Comparison of ENCODE assay signal across 8 cellular contexts in genomic region chr15:101167791-101168462, GRCh38.
DNase-seq lines count a peak whose midpoint lies in the region; ATAC-seq and TF ChIP-seq lines count a peak whose summit lies in the region.

No MANE protein-coding gene starts in this region.

- peaks cover 20% of the 10 kb centered on the region for H3K4me1 ChIP-seq in CD4-positive, alpha-beta memory T cell (ENCODE audit: insufficient read depth, low read length)

- H3K36me3 Mint-ChIP-seq in CD4-positive, alpha-beta memory T cell: peaks cover 15 to 16% of the 10 kb centered on the region in 2 donors

- POLR2A ChIA-PET in CD4-positive, alpha-beta memory T cell (lab: Charles Lee; ENCODE audit: partially characterized antibody): interaction anchor here (1.0 to 1.1 kb wide), 3 partner anchors 42 to 84 kb away, joined by 3 to 4 read pairs (median 3); partner anchors contain the start of gene CHSY1

- TF ChIP-seq CTCF in VCaP (conservative IDR thresholded peaks at IDR 0.05) (no peak), cardiac fibroblast (IDR thresholded peaks at IDR 0.05; ENCODE audit: low read depth, low read length) (no peak)

- H3K4me1 Mint-ChIP-seq in CD4-positive, alpha-beta memory T cell: peaks cover 11 to 28% (median 19%) of the 10 kb centered on the region in 4 donors

- no peak overlapping the region for H3K27ac ChIP-seq in CD4-positive, alpha-beta memory T cell (ENCODE audit: low read depth, low read length)
- peak overlapping the region; percentile 79 for H3K27ac ChIP-seq in VCaP

- H3K4me3 ChIP-seq in CD4-positive, alpha-beta memory T cell (ENCODE audit: low read length in 2 of 2): no peak overlapping the region
- H3K4me3 ChIP-seq in cardiac fibroblast (replicated peaks in 1 of 2; ENCODE audit: low read depth in 2 of 2, low read length in 2 of 2): no peak overlapping the region

- H3K27me3 Mint-ChIP-seq in CD4-positive, alpha-beta memory T cell: no peaks in the 10 kb centered on the region

- peaks cover 0 to 16% of the 10 kb centered on the region in 2 donors for H3K9me3 ChIP-seq in CD4-positive, alpha-beta memory T cell (ENCODE audit: control insufficient read depth in 1 of 2, low read length in 2 of 2)

- intact Hi-C loops in CD4-positive, alpha-beta memory T cell (cut with micrococcal nuclease): no loop called here

- peak; percentile 5 to 74 (median 18) for DNase-seq in CD4-positive, alpha-beta memory T cell
- DNase-seq in cardiac fibroblast (ENCODE audit: low read depth in 2 of 2) (peak; percentile 92 to 96), lung microvascular endothelial cell (ENCODE audit: low read depth in 2 of 2) (peak; percentile 66 to 87)
- peak; percentile 34 to 44 for DNase-seq in stimulated activated CD8-positive, alpha-beta memory T cell treated with anti-CD3 and anti-CD28 coated beads, Interleukin-4, amount 100 ng/mL, for 4 hours (ENCODE audit: low read depth in 2 of 2, low spot score in 1 of 2)

- peak overlapping the region; percentile 45 to 67 (median 56) for H3K4me3 Mint-ChIP-seq in CD4-positive, alpha-beta memory T cell

- peak overlapping the region; percentile 33 to 93 (median 78) for H3K27ac Mint-ChIP-seq in CD4-positive, alpha-beta memory T cell

- ATAC-seq in HG03196 (IDR thresholded peaks at IDR 0.05; ENCODE audit: unreplicated experiment) (peak; percentile 67), GM18517 (IDR thresholded peaks at IDR 0.05; ENCODE audit: unreplicated experiment) (no peak), HG03135 (IDR thresholded peaks at IDR 0.05; ENCODE audit: unreplicated experiment) (no peak)

- no peaks in the 10 kb centered on the region for H3K27me3 ChIP-seq in CD4-positive, alpha-beta memory T cell (ENCODE audit: insufficient read depth, low read length)

- peaks cover 3 to 39% (median 36%) of the 10 kb centered on the region in 8 donors for H3K9me3 Mint-ChIP-seq in CD4-positive, alpha-beta memory T cell

- CTCF ChIA-PET in CD4-positive, alpha-beta memory T cell (lab: Charles Lee; ENCODE audit: partially characterized antibody): interaction anchor here (0.7 to 1.2 kb wide), 3 partner anchors 8 to 121 kb away, joined by 3 to 6 read pairs (median 3); no protein-coding TSS in a partner anchor

- no peaks in the 10 kb centered on the region for H3K36me3 ChIP-seq in CD4-positive, alpha-beta memory T cell (ENCODE audit: insufficient read depth, low read length)

Comparison
In these comparisons a context has a peak if more than half of its experiments do, and no peak if none do; other contexts are left out.
1. DNase-seq: peak in every context shown above with its lines; median percentile 94 in cardiac fibroblast; 76 in lung microvascular endothelial cell; 39 in stimulated activated CD8-positive, alpha-beta memory T cell treated with anti-CD3 and anti-CD28 coated beads, Interleukin-4, amount 100 ng/mL, for 4 hours; 18 in CD4-positive, alpha-beta memory T cell.